In genomic region chr17:48728232-48729231, GRCh38 we compare ENCODE assay signal across 8 cellular contexts. TPM values are rescaled to one million over a fixed set of nuclear protein-coding genes. Genes with fewer than 3 reads are reported as not detected.
DNase-seq lines count a peak whose midpoint lies in the region; ATAC-seq, FAIRE-seq and TF ChIP-seq lines count a peak whose summit lies in the region.

HOXB13 (minus strand) TSS chr17:48728750; CDS start chr17:48728593, 157 bp downstream.

- peak; percentile 57 for DNase-seq in AG10803 (ENCODE audit: low read depth)
- peak; percentile 86 for DNase-seq in HTR-8/SVneo (ENCODE audit: insufficient read length, low spot score)
- DNase-seq in T-cell: peak in 21 of 34 experiments; percentile 15 to 57 (median 32)
- DNase-seq in esophagus muscularis mucosa (ENCODE audit: extremely low spot score): no peak
- no peak for DNase-seq in gastrocnemius medialis
- no peak for DNase-seq in OCI-M2 (lab: John Stamatoyannopoulos, UW; ENCODE audit: unreplicated experiment)

- H3K4me1 Mint-ChIP-seq in T-cell: peaks cover 39 to 63% (median 48%) of the 10 kb centered on the region in 3 donors

- H3K27me3 Mint-ChIP-seq in T-cell: peaks cover 84 to 92% of the 10 kb centered on the region in 2 donors

- no peaks in the 10 kb centered on the region for H3K36me3 ChIP-seq in esophagus muscularis mucosa
- H3K36me3 ChIP-seq in gastrocnemius medialis: no peaks in the 10 kb centered on the region
- no peaks in the 10 kb centered on the region for H3K36me3 ChIP-seq in gastroesophageal sphincter

- no peaks in the 10 kb centered on the region for H3K9me3 Mint-ChIP-seq in T-cell

- H3K27ac ChIP-seq in esophagus muscularis mucosa (replicated peaks in 1 of 4) (no peak within 1 kb of the TSS), gastrocnemius medialis (no peak within 1 kb of the TSS), gastroesophageal sphincter (no peak within 1 kb of the TSS)

- ATAC-seq in T-cell (replicated peaks in 1 of 4): peak in 1 of 4 experiments; percentile 61
- ATAC-seq in gastrocnemius medialis: no peak
- no peak for ATAC-seq in gastroesophageal sphincter
- no peak for ATAC-seq in HG03280 (IDR thresholded peaks at IDR 0.05; ENCODE audit: unreplicated experiment)

- no peaks in the 10 kb centered on the region for H3K36me3 Mint-ChIP-seq in T-cell

- intact Hi-C loops in esophagus muscularis mucosa (cut with DNase I): loop anchor here (5.0 kb wide), 1 partner anchor 149 kb away; no protein-coding TSS in a partner anchor
- intact Hi-C loops in gastrocnemius medialis (cut with DNase I; ENCODE audit: low total_unique reads): no loop called here

- 6% methylated on average over 35 of the region's 55 CpGs for WGBS in esophagus muscularis mucosa
- whole genome bisulfite sequencing in gastroesophageal sphincter (ENCODE audit: low coverage in 1 of 2), 2 donors: 0 to 3% methylated on average over 5 to 25 of the region's 55 CpGs

- POLR2A ChIA-PET in T-cell (lab: Charles Lee): interaction anchor here in 1 of 2 donors (0.7 kb wide), 1 partner anchor 120 kb away, joined by 3 read pairs; no protein-coding TSS in a partner anchor

- TF ChIP-seq POLR2A in esophagus muscularis mucosa (IDR thresholded peaks at IDR 0.05; ENCODE audit: low read depth) (no peak), gastrocnemius medialis (IDR thresholded peaks at IDR 0.05) (no peak), gastroesophageal sphincter (IDR thresholded peaks at IDR 0.05) (no peak)

- peaks cover 0 to 100% (median 96%) of the 10 kb centered on the region in 4 donors for H3K27me3 ChIP-seq in esophagus muscularis mucosa
- H3K27me3 ChIP-seq in gastrocnemius medialis: peaks cover 96 to 99% (median 99%) of the 10 kb centered on the region in 3 donors
- H3K27me3 ChIP-seq in gastroesophageal sphincter: peaks cover 100% of the 10 kb centered on the region

- H3K9me3 ChIP-seq in esophagus muscularis mucosa (no peaks in the 10 kb centered on the region), gastrocnemius medialis (no peaks in the 10 kb centered on the region), gastroesophageal sphincter (no peaks in the 10 kb centered on the region)

- CTCF ChIA-PET in T-cell (lab: Charles Lee): interaction anchor here (0.5 to 1.0 kb wide), 5 partner anchors 16 to 114 kb away, joined by 3 to 4 read pairs (median 4); no protein-coding TSS in a partner anchor

- H3K4me3 Mint-ChIP-seq in T-cell: peak within 1 kb of the TSS; percentile 29 to 77 (median 46)

- H3K4me1 ChIP-seq in esophagus muscularis mucosa (peaks cover 29 to 57% (median 43%) of the 10 kb centered on the region in 4 donors), gastrocnemius medialis (peaks cover 11 to 25% of the 10 kb centered on the region in 2 donors), gastroesophageal sphincter (peaks cover 0 to 47% (median 26%) of the 10 kb centered on the region in 3 donors)

- in situ Hi-C loops in gastrocnemius medialis (cut with MboI; ENCODE audit: low sequenced_read_pairs in 4 of 4): loop anchor here in 3 of 4 donors (10.0 to 25.0 kb wide), 4 partner anchors 91 to 284 kb away; partner anchors contain the start of genes HOXB9 (in 1 of the 3) and IGF2BP1 (in 1 of the 3)

- peak within 1 kb of the TSS in 1 of 2 donors; percentile 42 for H3K27ac Mint-ChIP-seq in T-cell

- FAIRE-seq in HTR-8/SVneo (lab: Jason Lieb, UNC): peak; percentile 31

- TF ChIP-seq CTCF in AG10803 (conservative IDR thresholded peaks at IDR 0.05; ENCODE audit: low read length) (no peak), esophagus muscularis mucosa (IDR thresholded peaks at IDR 0.05) (no peak), gastrocnemius medialis (IDR thresholded peaks at IDR 0.05 in 4 of 5, conservative IDR thresholded peaks at IDR 0.05 in 1 of 5) (no peak), gastroesophageal sphincter (IDR thresholded peaks at IDR 0.05) (no peak)

- H3K4me3 ChIP-seq in AG10803 (ENCODE audit: low read length) (peak within 1 kb of the TSS; percentile 41), esophagus muscularis mucosa (peak within 1 kb of the TSS; percentile 14 to 38 (median 34)), gastrocnemius medialis (peak within 1 kb of the TSS; percentile 27 to 50 (median 32)), gastroesophageal sphincter (peak within 1 kb of the TSS in 1 of 2 donors; percentile 30)

- TF ChIP-seq EP300 in esophagus muscularis mucosa (IDR thresholded peaks at IDR 0.05): no peak
- TF ChIP-seq EP300 in gastroesophageal sphincter (IDR thresholded peaks at IDR 0.05): no peak

RNA-seq across cellular contexts. Expression of gene HOXB13, which starts in this region (rescaled TPM):
- total RNA-seq in T-cell (under 1 TPM in 1 of 5 donors, not detected in 4; 0.13 TPM), esophagus muscularis mucosa (not detected), gastrocnemius medialis (not detected), gastroesophageal sphincter (not detected)

Comparison
In these comparisons a context has a peak if more than half of its experiments do, and no peak if none do; other contexts are left out.
1. Peak in DNase-seq in T-cell; RNA of the gene not detected or under 1 TPM.
2. DNase-seq: peak in AG10803 (single experiment) and HTR-8/SVneo (single experiment); none in esophagus muscularis mucosa (single experiment), gastrocnemius medialis (0 of 2) and OCI-M2 (single experiment).